Comparison of ENCODE assay signal across 15 cellular contexts in genomic region chr10:47477078-47477477, GRCh38. TPM values are rescaled to one million over a fixed set of nuclear protein-coding genes. Genes with fewer than 3 reads are reported as not detected.
"Had no signal": no experiment of that assay in that cellular context is flagged by ENCODE, and none has a peak within 500 bp of the region (broad histone marks: within the 10 kb centered on the region; RNA-seq: fewer than 3 reads in every experiment).

No MANE protein-coding gene starts in this region.

RNA-seq across cellular contexts. Expression of gene ANXA8, which starts 6.8 kb away (rescaled TPM):
- total RNA-seq: activated B cell treated with CpG ODN at 0.5 μM for 24 hours; activated CD4-positive, alpha-beta memory T cell treated with anti-CD3 and anti-CD28 coated beads for 36 hours; activated CD4-positive, alpha-beta T cell treated with anti-CD3 and anti-CD28 coated beads for 36 hours; activated CD4-positive, alpha-beta T cell treated with anti-CD3 and anti-CD28 coated beads, Interleukin-2, amount 10 ng/mL, durations not matched to agents 24 days and 14 days; activated CD8-positive, alpha-beta memory T cell treated with anti-CD3 and anti-CD28 coated beads for 36 hours; activated CD8-positive, alpha-beta T cell treated with anti-CD3 and anti-CD28 coated beads for 36 hours; activated CD8-positive, alpha-beta T cell treated with anti-CD3 and anti-CD28 coated beads, Interleukin-2, amount 10 ng/mL, durations not matched to agents 7 days and 5 days; T-cell; T-helper 17 cell had no signal

RNA-seq across cellular contexts. Expression of gene FAM25G, which starts 14.4 kb away (rescaled TPM):
- total RNA-seq: activated CD4-positive, alpha-beta memory T cell treated with anti-CD3 and anti-CD28 coated beads for 36 hours; activated CD4-positive, alpha-beta memory T cell treated with anti-CD3 and anti-CD28 coated beads, Interleukin-2, amount 10 ng/mL, durations not matched to agents 7 days and 5 days; activated CD4-positive, alpha-beta T cell treated with anti-CD3 and anti-CD28 coated beads for 36 hours; activated CD4-positive, alpha-beta T cell treated with anti-CD3 and anti-CD28 coated beads, Interleukin-2, amount 10 ng/mL, durations not matched to agents 24 days and 14 days; activated CD4-positive, alpha-beta T cell treated with anti-CD3 and anti-CD28 coated beads, Interleukin-2, amount 10 ng/mL, durations not matched to agents 7 days and 5 days; activated CD8-positive, alpha-beta memory T cell treated with anti-CD3 and anti-CD28 coated beads for 36 hours; activated CD8-positive, alpha-beta memory T cell treated with anti-CD3 and anti-CD28 coated beads, Interleukin-2, amount 10 ng/mL, durations not matched to agents 7 days and 5 days; activated CD8-positive, alpha-beta T cell treated with anti-CD3 and anti-CD28 coated beads for 36 hours; activated CD8-positive, alpha-beta T cell treated with anti-CD3 and anti-CD28 coated beads, Interleukin-2, amount 10 ng/mL, durations not matched to agents 7 days and 5 days; T-cell; T-helper 1 cell treated with Interleukin-12 subunit alpha and Interleukin-12 subunit beta and Interleukin-4 antibody, amounts not matched to agents 30 ng/mL and 1 ng/mL, for 36 hours; T-helper 17 cell; T-helper 2 cell treated with Interferon-gamma antibody and Interleukin-4, amounts not matched to agents 100 ng/mL and 5 ng/mL, for 36 hours; WTC11 had no signal
